ENCODE assay signal across 1 cellular context in genomic region chr1:39755965-39756659, GRCh38.
TF ChIP-seq lines count a peak whose summit lies in the region.

No MANE protein-coding gene starts in this region.

TF ChIP-seq in endothelial cell of umbilical vein, 7 proteins besides CTCF, POLR2A, EP300 and RAD21:
- no peak for TF ChIP-seq MYC (IDR thresholded peaks at IDR 0.05; ENCODE audit: low read depth, low read length)
- no peak for TF ChIP-seq GATA2 (IDR thresholded peaks at IDR 0.05; ENCODE audit: insufficient read depth, insufficient read length, low read depth, low read length)
- no peak for TF ChIP-seq FOS (IDR thresholded peaks at IDR 0.05; ENCODE audit: borderline replicate concordance, insufficient read depth, low read length)
- TF ChIP-seq MAX (IDR thresholded peaks at IDR 0.05; ENCODE audit: insufficient read depth, insufficient read length), result no peak
- TF ChIP-seq POLR2AphosphoS5 (IDR thresholded peaks at IDR 0.05; ENCODE audit: insufficient read depth, low read depth, low read length), result no peak
- TF ChIP-seq EZH2 (IDR thresholded peaks at IDR 0.05; ENCODE audit: borderline replicate concordance, low read depth, low read length, severe bottlenecking), result no peak
- no peak for TF ChIP-seq JUN (IDR thresholded peaks at IDR 0.05; ENCODE audit: borderline replicate concordance, insufficient read depth, insufficient read length, low read depth)
